In the genomic region with DNA sequence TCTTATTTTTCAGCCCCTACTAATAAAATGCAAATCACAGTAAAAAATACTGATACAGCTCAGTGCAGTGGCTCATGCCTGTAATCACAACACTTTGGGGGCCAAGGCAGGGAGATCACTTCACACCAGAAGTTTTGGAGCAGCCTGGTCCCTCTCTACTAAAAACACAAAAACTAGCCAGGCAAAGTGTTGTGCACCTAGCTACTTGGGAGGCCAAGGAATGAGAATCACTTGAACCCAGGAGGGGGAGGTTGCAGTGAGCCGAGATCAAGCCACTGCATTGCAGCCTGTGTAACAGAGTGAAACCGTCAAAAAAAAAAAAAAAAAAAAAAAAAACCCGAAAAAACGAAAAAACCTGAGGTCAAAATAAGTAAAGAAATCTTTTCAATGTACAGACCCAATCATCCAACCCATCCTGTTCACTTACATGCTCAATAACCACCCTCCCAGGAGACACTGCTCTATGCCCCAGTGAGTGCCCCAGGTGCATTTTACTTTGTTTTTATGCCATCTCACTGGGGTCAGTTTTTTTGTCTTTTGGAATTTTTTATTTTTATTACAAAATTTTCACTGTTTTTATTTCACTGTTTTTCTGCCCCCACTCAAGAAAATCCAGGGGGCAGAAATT, we compare ENCODE assay signal across 33 cellular contexts.
"Had no signal": no experiment of that assay in that cellular context is flagged by ENCODE, and none has a peak within 500 bp of the region (broad histone marks: within the 10 kb centered on the region; RNA-seq: fewer than 3 reads in every experiment).

No MANE protein-coding gene starts in this region.

- H3K4me3 ChIP-seq: breast epithelium, esophagus muscularis mucosa, heart right ventricle, left lung, lower lobe of right lung, mucosa of descending colon, ovary, right lobe of liver, upper lobe of left lung, vagina had no signal

- H3K27me3 ChIP-seq: breast epithelium, esophagus muscularis mucosa, foreskin keratinocyte, left lung, neutrophil, ovary, right lobe of liver, upper lobe of left lung, vagina had no signal

- H3K4me1 Mint-ChIP-seq: activated CD4-positive, alpha-beta T cell treated with anti-CD3 and anti-CD28 coated beads, Interleukin-2, amount 10 ng/mL, durations not matched to agents 7 days and 5 days; activated naive CD4-positive, alpha-beta T cell treated with anti-CD3 and anti-CD28 coated beads, Interleukin-2, amount 50 U/mL, for 24 hours; activated naive CD8-positive, alpha-beta T cell treated with anti-CD3 and anti-CD28 coated beads, Interleukin-2, amount 50 U/mL, for 24 hours; activated T-helper 17 cell treated with anti-CD3 and anti-CD28 coated beads, Interleukin-2, amount 50 U/mL, for 72 hours; central memory CD8-positive, alpha-beta T cell; stimulated activated naive CD8-positive, alpha-beta T cell treated with anti-CD3 and anti-CD28 coated beads, Interleukin-15, amount 100 ng/mL, for 72 hours had no signal

- H3K4me1 ChIP-seq: breast epithelium, foreskin keratinocyte, heart right ventricle, left lung, lower lobe of right lung, right lobe of liver had no signal

- H3K4me3 Mint-ChIP-seq: activated CD4-positive, alpha-beta T cell treated with anti-CD3 and anti-CD28 coated beads, Interleukin-2, amount 10 ng/mL, durations not matched to agents 7 days and 5 days; activated CD8-positive, alpha-beta T cell treated with anti-CD3 and anti-CD28 coated beads for 36 hours; activated naive CD4-positive, alpha-beta T cell treated with anti-CD3 and anti-CD28 coated beads, Interleukin-2, amount 50 U/mL, for 24 hours; activated naive CD8-positive, alpha-beta T cell treated with anti-CD3 and anti-CD28 coated beads, Interleukin-2, amount 50 U/mL, for 24 hours; activated T-cell treated with anti-CD3 and anti-CD28 coated beads, Interleukin-2, amount 50 U/mL, for 4 hours; activated T-helper 17 cell treated with anti-CD3 and anti-CD28 coated beads, Interleukin-2, amount 50 U/mL, for 72 hours; central memory CD8-positive, alpha-beta T cell; dendritic cell treated with granulocyte-macrophage colony-stimulating factor and Interleukin-4, amounts not matched to agents 40 ng/mL and 50 ng/mL, for 4 days; endodermal cell; nephron progenitor cell; stimulated activated naive CD8-positive, alpha-beta T cell treated with anti-CD3 and anti-CD28 coated beads, Interleukin-15, amount 100 ng/mL, for 72 hours; T-helper 17 cell had no signal

- H3K36me3 Mint-ChIP-seq: activated naive CD4-positive, alpha-beta T cell treated with anti-CD3 and anti-CD28 coated beads, Interleukin-2, amount 50 U/mL, for 24 hours had no signal

- DNase-seq: activated CD4-positive, alpha-beta T cell treated with anti-CD3 and anti-CD28 coated beads, Interleukin-2, amount 10 ng/mL, durations not matched to agents 7 days and 5 days; activated CD4-positive, CD25-positive, alpha-beta regulatory T cell treated with anti-CD3 and anti-CD28 coated beads, Interleukin-2, amount 50 U/mL, for 72 hours; activated CD8-positive, alpha-beta T cell treated with anti-CD3 and anti-CD28 coated beads for 36 hours; activated naive CD8-positive, alpha-beta T cell treated with anti-CD3 and anti-CD28 coated beads, Interleukin-2, amount 50 U/mL, for 24 hours; activated T-cell treated with anti-CD3 and anti-CD28 coated beads, Interleukin-2, amount 50 U/mL, for 4 hours; amygdala; endodermal cell; foreskin keratinocyte; heart right ventricle; kidney glomerular epithelial cell; left lung; lower lobe of right lung; mesenchymal stem cell; mucosa of descending colon; nephron progenitor cell; ovary; right lobe of liver; stimulated activated CD4-positive, alpha-beta T cell treated with anti-CD3 and anti-CD28 coated beads, Interleukin-2, amount 100 ng/mL, for 48 hours; stimulated activated naive CD8-positive, alpha-beta T cell treated with anti-CD3 and anti-CD28 coated beads, Interleukin-15, amount 100 ng/mL, for 72 hours; substantia nigra; T-helper 17 cell; T1000; upper lobe of left lung; WERI-Rb-1 had no signal

- H3K27me3 Mint-ChIP-seq: activated CD4-positive, alpha-beta T cell treated with anti-CD3 and anti-CD28 coated beads, Interleukin-2, amount 10 ng/mL, durations not matched to agents 7 days and 5 days; activated CD8-positive, alpha-beta T cell treated with anti-CD3 and anti-CD28 coated beads for 36 hours; activated naive CD4-positive, alpha-beta T cell treated with anti-CD3 and anti-CD28 coated beads, Interleukin-2, amount 50 U/mL, for 24 hours; activated naive CD8-positive, alpha-beta T cell treated with anti-CD3 and anti-CD28 coated beads, Interleukin-2, amount 50 U/mL, for 24 hours; activated T-helper 17 cell treated with anti-CD3 and anti-CD28 coated beads, Interleukin-2, amount 50 U/mL, for 72 hours; dendritic cell treated with granulocyte-macrophage colony-stimulating factor and Interleukin-4, amounts not matched to agents 40 ng/mL and 50 ng/mL, for 4 days; progenitor cell of endocrine pancreas; stimulated activated naive CD8-positive, alpha-beta T cell treated with anti-CD3 and anti-CD28 coated beads, Interleukin-15, amount 100 ng/mL, for 72 hours; T-helper 17 cell had no signal

- H3K9me3 ChIP-seq: esophagus muscularis mucosa, lower lobe of right lung, neutrophil, ovary, right lobe of liver, upper lobe of left lung, vagina had no signal

- H3K27ac Mint-ChIP-seq: activated CD4-positive, alpha-beta T cell treated with anti-CD3 and anti-CD28 coated beads, Interleukin-2, amount 10 ng/mL, durations not matched to agents 7 days and 5 days; activated CD8-positive, alpha-beta T cell treated with anti-CD3 and anti-CD28 coated beads for 36 hours; activated naive CD4-positive, alpha-beta T cell treated with anti-CD3 and anti-CD28 coated beads, Interleukin-2, amount 50 U/mL, for 24 hours; activated naive CD8-positive, alpha-beta T cell treated with anti-CD3 and anti-CD28 coated beads, Interleukin-2, amount 50 U/mL, for 24 hours; activated T-helper 17 cell treated with anti-CD3 and anti-CD28 coated beads, Interleukin-2, amount 50 U/mL, for 72 hours; dendritic cell treated with granulocyte-macrophage colony-stimulating factor and Interleukin-4, amounts not matched to agents 40 ng/mL and 50 ng/mL, for 4 days; nephron progenitor cell; progenitor cell of endocrine pancreas; stimulated activated naive CD8-positive, alpha-beta T cell treated with anti-CD3 and anti-CD28 coated beads, Interleukin-15, amount 100 ng/mL, for 72 hours; T-helper 17 cell had no signal

- H3K27ac ChIP-seq: breast epithelium, esophagus muscularis mucosa, foreskin keratinocyte, heart right ventricle, left lung, lower lobe of right lung, neutrophil, ovary, right lobe of liver, upper lobe of left lung, vagina, WERI-Rb-1 had no signal

- H3K36me3 ChIP-seq: breast epithelium, esophagus muscularis mucosa, heart right ventricle, left lung, lower lobe of right lung, neutrophil, ovary, right lobe of liver, upper lobe of left lung, vagina, WERI-Rb-1 had no signal

- H3K9me3 Mint-ChIP-seq: activated CD8-positive, alpha-beta T cell treated with anti-CD3 and anti-CD28 coated beads for 36 hours; activated naive CD4-positive, alpha-beta T cell treated with anti-CD3 and anti-CD28 coated beads, Interleukin-2, amount 50 U/mL, for 24 hours; activated naive CD8-positive, alpha-beta T cell treated with anti-CD3 and anti-CD28 coated beads, Interleukin-2, amount 50 U/mL, for 24 hours; activated T-cell treated with anti-CD3 and anti-CD28 coated beads, Interleukin-2, amount 50 U/mL, for 4 hours; activated T-helper 17 cell treated with anti-CD3 and anti-CD28 coated beads, Interleukin-2, amount 50 U/mL, for 72 hours; central memory CD8-positive, alpha-beta T cell; endodermal cell; stimulated activated naive CD8-positive, alpha-beta T cell treated with anti-CD3 and anti-CD28 coated beads, Interleukin-15, amount 100 ng/mL, for 72 hours had no signal
